ENCODE assay signal across 14 cellular contexts in the genomic region with DNA sequence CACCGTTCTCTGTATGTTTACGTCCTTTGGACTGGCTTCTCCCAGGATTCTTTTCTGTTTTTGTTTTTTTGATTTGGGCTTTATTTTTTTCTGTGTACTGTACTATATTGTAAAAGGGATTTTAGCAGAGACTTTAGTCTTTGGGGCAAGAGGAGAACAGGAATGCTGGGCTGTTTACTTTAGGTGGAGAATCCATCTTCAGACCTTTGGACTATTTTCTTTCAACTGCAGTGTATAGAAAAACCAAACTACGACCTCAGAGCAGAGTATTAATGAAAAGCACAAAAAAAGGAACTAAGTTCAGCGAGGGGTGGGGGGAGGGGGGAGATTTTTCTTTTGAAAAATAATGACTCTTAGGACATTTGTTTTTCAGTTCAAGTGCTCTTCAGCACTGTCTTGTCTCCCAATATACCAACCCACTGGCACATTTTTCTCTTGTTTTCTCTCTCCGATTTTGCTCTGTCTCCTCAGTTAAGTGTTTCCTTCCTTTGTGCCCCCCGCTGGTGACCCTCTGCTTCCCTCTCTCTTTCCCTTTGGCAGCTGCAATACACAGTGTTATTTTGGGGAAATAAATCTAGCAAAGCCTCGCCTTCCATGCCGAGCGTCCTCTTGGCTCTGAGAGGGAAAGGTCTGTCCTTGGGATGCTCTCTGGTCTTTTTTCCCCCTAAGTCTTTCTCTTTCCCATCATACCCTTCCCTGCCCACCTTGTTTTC. TPM values are rescaled to one million over a fixed set of nuclear protein-coding genes. Genes with fewer than 3 reads are reported as not detected.
A peak's percentile ranks its signal among the peaks of the same experiment; 100 is the strongest.
DNase-seq lines count a peak whose midpoint lies in the region; ATAC-seq and TF ChIP-seq lines count a peak whose summit lies in the region.
"Had no signal": no experiment of that assay in that cellular context is flagged by ENCODE, and none has a peak within 500 bp of the region (broad histone marks: within the 10 kb centered on the region; RNA-seq: fewer than 3 reads in every experiment).

No MANE protein-coding gene starts in this region.

- H3K27ac ChIP-seq in WERI-Rb-1 = no peak overlapping the region
- H3K27ac ChIP-seq: neural progenitor cell had no signal

- H3K27ac Mint-ChIP-seq in Calu3 (ENCODE audit: unreplicated experiment) (peak overlapping the region; percentile 2), mesothelial cell of epicardium (peak overlapping the region; percentile 40), glutamatergic neuron (ENCODE audit: unreplicated experiment) (no peak overlapping the region)
- H3K27ac Mint-ChIP-seq: activated CD4-positive, alpha-beta T cell treated with anti-CD3 and anti-CD28 coated beads, Interleukin-2, amount 10 ng/mL, durations not matched to agents 7 days and 5 days; CD8-positive, alpha-beta T cell; neural progenitor cell had no signal

- no peak for DNase-seq in Calu3
- peak; percentile 17 for DNase-seq in NAMALWA (ENCODE audit: low spot score)
- DNase-seq in WERI-Rb-1 = no peak
- DNase-seq in mesothelial cell of epicardium (ENCODE audit: low spot score in 2 of 2, unreplicated experiment in 2 of 2) = no peak
- no peak for DNase-seq in glutamatergic neuron
- DNase-seq in COLO668 (lab: John Stamatoyannopoulos, UW; ENCODE audit: unreplicated experiment) = no peak
- DNase-seq: activated CD4-positive, alpha-beta T cell treated with anti-CD3 and anti-CD28 coated beads, Interleukin-2, amount 10 ng/mL, durations not matched to agents 7 days and 5 days; CD8-positive, alpha-beta T cell; dermis blood vessel endothelial cell; NCI-H2107; stimulated activated naive CD4-positive, alpha-beta T cell had no signal

- H3K4me3 Mint-ChIP-seq in Calu3 (ENCODE audit: low read depth, unreplicated experiment) (no peak overlapping the region), mesothelial cell of epicardium (no peak overlapping the region), glutamatergic neuron (ENCODE audit: unreplicated experiment) (no peak overlapping the region)
- H3K4me3 Mint-ChIP-seq: activated CD4-positive, alpha-beta T cell treated with anti-CD3 and anti-CD28 coated beads, Interleukin-2, amount 10 ng/mL, durations not matched to agents 7 days and 5 days; CD8-positive, alpha-beta T cell; neural progenitor cell had no signal

- H3K4me1 Mint-ChIP-seq in Calu3 (ENCODE audit: low read depth, unreplicated experiment) (no peaks in the 10 kb centered on the region), mesothelial cell of epicardium (no peaks in the 10 kb centered on the region), glutamatergic neuron (ENCODE audit: low read depth, unreplicated experiment) (peaks cover 3% of the 10 kb centered on the region)

- no peak overlapping the region for H3K4me3 ChIP-seq in WERI-Rb-1 (ENCODE audit: low read depth, low read length)
- H3K4me3 ChIP-seq: lung, neural progenitor cell had no signal

- TF ChIP-seq CTCF in Calu3 (IDR thresholded peaks at IDR 0.05; ENCODE audit: unreplicated experiment) = no peak
- 0 out of 2 replicates have a peak, but pooled peaks have one; percentile 4 for TF ChIP-seq CTCF in WERI-Rb-1 (IDR thresholded peaks at IDR 0.05; ENCODE audit: low read depth, low read length)
- TF ChIP-seq CTCF in mesothelial cell of epicardium (IDR thresholded peaks at IDR 0.05; ENCODE audit: unreplicated experiment) = no peak
- TF ChIP-seq CTCF in glutamatergic neuron (IDR thresholded peaks at IDR 0.05; ENCODE audit: partially characterized antibody, unreplicated experiment) = no peak

- no peaks in the 10 kb centered on the region for H3K27me3 Mint-ChIP-seq in Calu3 (ENCODE audit: unreplicated experiment)
- no peaks in the 10 kb centered on the region for H3K27me3 Mint-ChIP-seq in mesothelial cell of epicardium (ENCODE audit: low read depth)
- H3K27me3 Mint-ChIP-seq in glutamatergic neuron (ENCODE audit: unreplicated experiment) = peaks cover 2% of the 10 kb centered on the region
- H3K27me3 Mint-ChIP-seq: activated CD4-positive, alpha-beta T cell treated with anti-CD3 and anti-CD28 coated beads, Interleukin-2, amount 10 ng/mL, durations not matched to agents 7 days and 5 days had no signal

- H3K9me3 Mint-ChIP-seq in Calu3 (ENCODE audit: low read depth, unreplicated experiment) (no peaks in the 10 kb centered on the region), mesothelial cell of epicardium (no peaks in the 10 kb centered on the region), glutamatergic neuron (ENCODE audit: unreplicated experiment) (peaks cover 2% of the 10 kb centered on the region)
- H3K9me3 Mint-ChIP-seq: activated CD4-positive, alpha-beta T cell treated with anti-CD3 and anti-CD28 coated beads, Interleukin-2, amount 10 ng/mL, durations not matched to agents 7 days and 5 days; CD8-positive, alpha-beta T cell; neural progenitor cell had no signal

- BruUV-seq in Calu3 (replicated peaks; lab: Mats Ljungman, UMichigan) = no TSS peak

- ATAC-seq in GM18498 (IDR thresholded peaks at IDR 0.05; ENCODE audit: unreplicated experiment) = no peak
- ATAC-seq: CD8-positive, alpha-beta T cell had no signal

- intact Hi-C loops in Calu3 (cut with micrococcal nuclease; ENCODE audit: unreplicated experiment) = no loop called here

- no peaks in the 10 kb centered on the region for H3K9me3 ChIP-seq in WERI-Rb-1 (ENCODE audit: severe bottlenecking)

- peaks cover 50% of the 10 kb centered on the region for H3K36me3 ChIP-seq in WERI-Rb-1
- H3K36me3 ChIP-seq: neural progenitor cell had no signal

- no peaks in the 10 kb centered on the region for H3K27me3 ChIP-seq in WERI-Rb-1 (ENCODE audit: insufficient read depth, low read depth, severe bottlenecking)
- H3K27me3 ChIP-seq: neural progenitor cell had no signal

- CTCF ChIA-PET in Calu3 (lab: Charles Lee) = no interaction called here

- H3K36me3 Mint-ChIP-seq in Calu3 (ENCODE audit: insufficient read depth, unreplicated experiment) = peaks cover 57% of the 10 kb centered on the region
- peaks cover 28% of the 10 kb centered on the region for H3K36me3 Mint-ChIP-seq in mesothelial cell of epicardium
- H3K36me3 Mint-ChIP-seq in glutamatergic neuron (ENCODE audit: unreplicated experiment) = no peaks in the 10 kb centered on the region

RNA-seq across cellular contexts. Expression of a gene that starts 44.9 kb away (rescaled TPM):
- total RNA-seq in Calu3 (2022) (93.5 and 116 TPM in 2 replicates), mesothelial cell of epicardium (22.7 to 23.1 TPM (median 22.8 TPM) in 3 replicates), glutamatergic neuron (ENCODE audit: unreplicated experiment) (3.5 TPM)
